13 cellular contexts compared by ENCODE assay signal in genomic region chr14:103867523-103867953, GRCh38. TPM values are rescaled to one million over a fixed set of nuclear protein-coding genes. Genes with fewer than 3 reads are reported as not detected.
A peak's percentile ranks its signal among the peaks of the same experiment; 100 is the strongest.
DNase-seq lines count a peak whose midpoint lies in the region; ATAC-seq and TF ChIP-seq lines count a peak whose summit lies in the region.
"Had no signal": no experiment of that assay in that cellular context is flagged by ENCODE, and none has a peak within 500 bp of the region (broad histone marks: within the 10 kb centered on the region; RNA-seq: fewer than 3 reads in every experiment).

No MANE protein-coding gene starts in this region.

- no peak overlapping the region for H3K4me3 ChIP-seq in adrenal gland
- no peak overlapping the region for H3K4me3 ChIP-seq in stomach smooth muscle (ENCODE audit: low read length in 2 of 2)
- H3K4me3 ChIP-seq in tibial artery, result no peak overlapping the region
- H3K4me3 ChIP-seq in endodermal cell (ENCODE audit: low read length), result no peak overlapping the region

- H3K36me3 Mint-ChIP-seq in endodermal cell (ENCODE audit: low read depth), result no peaks in the 10 kb centered on the region

- no peak overlapping the region for H3K27ac Mint-ChIP-seq in endodermal cell
- H3K27ac Mint-ChIP-seq: activated CD4-positive, alpha-beta T cell treated with anti-CD3 and anti-CD28 coated beads, Interleukin-2, amount 10 ng/mL, durations not matched to agents 7 days and 5 days had no signal

- TF ChIP-seq CTCF in adrenal gland (IDR thresholded peaks at IDR 0.05), result no peak
- no peak for TF ChIP-seq CTCF in tibial artery (IDR thresholded peaks at IDR 0.05)
- no peak for TF ChIP-seq CTCF in endodermal cell (conservative IDR thresholded peaks at IDR 0.05)

- WGBS in adrenal gland, 4 donors, result 13 to 54% (median 51%) methylated on average over 6 to 10 of the region's 10 CpGs
- 70 to 74% methylated on average over 6 to 10 of the region's 10 CpGs for WGBS in endodermal cell (ENCODE audit: insufficient coverage in 1 of 2, insufficient read length in 1 of 2), 2 experiments

- no peaks in the 10 kb centered on the region for H3K27me3 Mint-ChIP-seq in endodermal cell (ENCODE audit: insufficient read depth)
- H3K27me3 Mint-ChIP-seq: activated CD4-positive, alpha-beta T cell treated with anti-CD3 and anti-CD28 coated beads, Interleukin-2, amount 10 ng/mL, durations not matched to agents 7 days and 5 days had no signal

- H3K4me1 ChIP-seq in adrenal gland (replicated peaks in 1 of 2) (peaks cover 5 to 9% of the 10 kb centered on the region in 2 donors), stomach smooth muscle (ENCODE audit: control insufficient read depth, insufficient read depth, low read length) (peaks cover 12% of the 10 kb centered on the region), tibial artery (peaks cover 0 to 18% (median 6%) of the 10 kb centered on the region in 4 donors), endodermal cell (ENCODE audit: control insufficient read depth, insufficient read depth, low read length) (no peaks in the 10 kb centered on the region)

- no peaks in the 10 kb centered on the region for H3K36me3 ChIP-seq in adrenal gland (replicated peaks in 1 of 2)
- H3K36me3 ChIP-seq in stomach smooth muscle (ENCODE audit: control insufficient read depth in 2 of 2, insufficient read depth in 2 of 2, low read length in 2 of 2), result no peaks in the 10 kb centered on the region
- no peaks in the 10 kb centered on the region for H3K36me3 ChIP-seq in tibial artery
- H3K36me3 ChIP-seq in endodermal cell (ENCODE audit: control insufficient read depth, insufficient read depth, low read length), result no peaks in the 10 kb centered on the region

- H3K4me1 Mint-ChIP-seq in endodermal cell, result peaks cover 5% of the 10 kb centered on the region

- H3K4me3 Mint-ChIP-seq in endodermal cell, result no peak overlapping the region
- H3K4me3 Mint-ChIP-seq: activated CD4-positive, alpha-beta T cell treated with anti-CD3 and anti-CD28 coated beads, Interleukin-2, amount 10 ng/mL, durations not matched to agents 7 days and 5 days had no signal

- DNase-seq in NCI-H1105 treated with DMSO at 0.1 percent for 48 hours (lab: John Stamatoyannopoulos, UW), result peak; percentile 71
- peak; percentile 59 to 84 (median 81) for DNase-seq in adrenal gland
- DNase-seq in iPS-NIHi11 (ENCODE audit: low spot score), result peak; percentile 71
- no peak for DNase-seq in erythroblast (lab: John Stamatoyannopoulos, UW)
- no peak for DNase-seq in tibial artery
- DNase-seq in endodermal cell, result no peak
- DNase-seq: activated CD4-positive, alpha-beta T cell treated with anti-CD3 and anti-CD28 coated beads, Interleukin-2, amount 10 ng/mL, durations not matched to agents 7 days and 5 days; DND-41; mesendoderm; NCI-H187 treated with DMSO at 0.1 percent for 48 hours; stimulated activated naive CD4-positive, alpha-beta T cell had no signal

- peaks cover 2% of the 10 kb centered on the region for H3K9me3 Mint-ChIP-seq in endodermal cell
- H3K9me3 Mint-ChIP-seq: activated CD4-positive, alpha-beta T cell treated with anti-CD3 and anti-CD28 coated beads, Interleukin-2, amount 10 ng/mL, durations not matched to agents 7 days and 5 days had no signal

- TF ChIP-seq POLR2A in adrenal gland (IDR thresholded peaks at IDR 0.05) (no peak), erythroblast (IDR thresholded peaks at IDR 0.05; ENCODE audit: low read length) (no peak)

- ATAC-seq in GM21717 (IDR thresholded peaks at IDR 0.05; ENCODE audit: unreplicated experiment), result no peak

- peak overlapping the region in 3 of 5 donors; percentile 36 to 76 (median 63) for H3K27ac ChIP-seq in adrenal gland
- H3K27ac ChIP-seq in stomach smooth muscle (ENCODE audit: low read length), result peak overlapping the region; percentile 49
- H3K27ac ChIP-seq in tibial artery, result no peak overlapping the region
- no peak overlapping the region for H3K27ac ChIP-seq in endodermal cell (ENCODE audit: low read depth, low read length)

- intact Hi-C loops in adrenal gland (cut with DNase I), result no loop called here
- intact Hi-C loops in tibial artery (cut with DNase I; ENCODE audit: low total_unique reads), result no loop called here

- H3K9ac ChIP-seq in stomach smooth muscle (ENCODE audit: low read length in 2 of 2), result peak overlapping the region in 1 of 2 donors; percentile 51
- no peak overlapping the region for H3K9ac ChIP-seq in endodermal cell (ENCODE audit: extremely low read depth, low read length, poor library complexity, severe bottlenecking)

- H3K27me3 ChIP-seq in adrenal gland (no peaks in the 10 kb centered on the region), stomach smooth muscle (ENCODE audit: control insufficient read depth in 1 of 2, insufficient read depth in 2 of 2, low read length in 2 of 2) (no peaks in the 10 kb centered on the region), tibial artery (peaks cover 0 to 18% of the 10 kb centered on the region in 2 donors), endodermal cell (ENCODE audit: control insufficient read depth, insufficient read depth, low read length, poor library complexity, severe bottlenecking) (no peaks in the 10 kb centered on the region)

- H3K9me3 ChIP-seq in adrenal gland (replicated peaks in 1 of 3) (no peaks in the 10 kb centered on the region), stomach smooth muscle (ENCODE audit: control insufficient read depth in 2 of 2, low read length in 2 of 2) (no peaks in the 10 kb centered on the region), tibial artery (no peaks in the 10 kb centered on the region), endodermal cell (ENCODE audit: control insufficient read depth, low read length) (no peaks in the 10 kb centered on the region)

RNA-seq across cellular contexts. Expression of gene PPP1R13B, which starts 20.2 kb away (rescaled TPM):
- 10 to 100 TPM in 7 of 8 donors, 1 to 10 TPM in 1; 9.6 to 42.4 (median 22.6) TPM for total RNA-seq in adrenal gland
- 10 to 100 TPM; 14.6 to 24.8 (median 17.0) TPM for polyA plus RNA-seq in adrenal gland
- total RNA-seq in endodermal cell, result 10 to 100 TPM; 15.6 to 17.5 TPM
- 3.3 TPM for polyA plus RNA-seq in endodermal cell (2013, experiment 1 of 2)
- polyA plus RNA-seq in endodermal cell (2013, experiment 2 of 2), result 4.4 TPM

Comparison
In these comparisons a context has a peak if more than half of its experiments do, and no peak if none do; other contexts are left out.
1. DNase-seq: peak in NCI-H1105 treated with DMSO at 0.1 percent for 48 hours (single experiment), adrenal gland (7 of 7) and iPS-NIHi11 (single experiment); none in erythroblast (0 of 2), tibial artery (0 of 2) and endodermal cell (single experiment).
2. H3K27ac ChIP-seq: peak in adrenal gland (3 of 5) and stomach smooth muscle (single experiment); none in tibial artery (0 of 2) and endodermal cell (single experiment).